In genomic region chrX:153765138-153766079, GRCh38 we compare ENCODE assay signal across 9 cellular contexts. TPM values are rescaled to one million over a fixed set of nuclear protein-coding genes. Genes with fewer than 3 reads are reported as not detected.
DNase-seq lines count a peak whose midpoint lies in the region; ATAC-seq, FAIRE-seq and TF ChIP-seq lines count a peak whose summit lies in the region.
"Had no signal": no experiment of that assay in that cellular context is flagged by ENCODE, and none has a peak within 500 bp of the region (broad histone marks: within the 10 kb centered on the region; RNA-seq: fewer than 3 reads in every experiment).

No MANE protein-coding gene starts in this region.

- intact Hi-C loops in OCI-LY7 (cut with micrococcal nuclease; ENCODE audit: unreplicated experiment), result loop anchor here (10.0 kb wide), 2 partner anchors 69 to 81 kb away; partner anchors contain the start of genes PDZD4 and SLC6A8

- H3K9ac ChIP-seq in SK-N-MC (ENCODE audit: insufficient read length), result no peak overlapping the region
- H3K9ac ChIP-seq in rectal smooth muscle tissue (ENCODE audit: low read length), result no peak overlapping the region

- H3K4me1 ChIP-seq in rectal smooth muscle tissue (ENCODE audit: control insufficient read depth, insufficient read depth, low read length), result peaks cover 4% of the 10 kb centered on the region
- H3K4me1 ChIP-seq in OCI-LY7 (ENCODE audit: insufficient read depth, low read length, poor library complexity, severe bottlenecking), result peaks cover 6% of the 10 kb centered on the region

- no TSS peak for BruUV-seq in OCI-LY7 (replicated peaks; lab: Mats Ljungman, UMichigan)

- H3K9me2 ChIP-seq in OCI-LY7 (ENCODE audit: insufficient read depth, low read length), result no peaks in the 10 kb centered on the region

- no peaks in the 10 kb centered on the region for H3K27me3 ChIP-seq in rectal smooth muscle tissue (ENCODE audit: control insufficient read depth, insufficient read depth, low read length)

- H3K4me2 ChIP-seq in OCI-LY7 (ENCODE audit: low read length), result no peak overlapping the region

- TF ChIP-seq CTCF in fibroblast of villous mesenchyme (IDR thresholded peaks at IDR 0.05; ENCODE audit: insufficient read depth, low read depth, low read length) (no peak), D721Med (IDR thresholded peaks at IDR 0.05; ENCODE audit: insufficient read depth, missing control alignments) (no peak), OCI-LY7 (conservative IDR thresholded peaks at IDR 0.05; ENCODE audit: low read length) (no peak)

- FAIRE-seq in D721Med (lab: Jason Lieb, UNC), result no peak

- no peaks in the 10 kb centered on the region for H3K36me3 ChIP-seq in SK-N-MC (ENCODE audit: insufficient read depth, low read length)
- H3K36me3 ChIP-seq in rectal smooth muscle tissue (ENCODE audit: control insufficient read depth, insufficient read depth, low read length), result no peaks in the 10 kb centered on the region
- no peaks in the 10 kb centered on the region for H3K36me3 ChIP-seq in OCI-LY7 (ENCODE audit: insufficient read depth, low read length)

- ATAC-seq in GM21723 (IDR thresholded peaks at IDR 0.05; ENCODE audit: unreplicated experiment), result no peak

- H3K4me3 ChIP-seq in SK-N-MC (0 out of 2 replicates have a peak overlapping the region, but pooled peaks have one; percentile 12), fibroblast of villous mesenchyme (ENCODE audit: low read depth, low read length) (peak overlapping the region; percentile 52), rectal smooth muscle tissue (ENCODE audit: low read length) (peak overlapping the region; percentile 46), OCI-LY7 (ENCODE audit: low read depth, low read length, poor library complexity, severe bottlenecking) (no peak overlapping the region)

- H3K9me3 ChIP-seq in SK-N-MC (ENCODE audit: low read depth, low read length) (no peaks in the 10 kb centered on the region), OCI-LY7 (ENCODE audit: low read length) (no peaks in the 10 kb centered on the region)

- no peak overlapping the region for H2AFZ ChIP-seq in OCI-LY7 (ENCODE audit: low read length)

- no peaks in the 10 kb centered on the region for H3K79me2 ChIP-seq in OCI-LY7 (ENCODE audit: insufficient read depth, low read depth, low read length)

- POLR2A ChIA-PET in OCI-LY7 (lab: Charles Lee), result interaction anchor here (0.9 kb wide), 1 partner anchor 146 kb away, joined by 4 read pairs; no protein-coding TSS in a partner anchor

- H3K27ac ChIP-seq in SK-N-MC (no peak overlapping the region), rectal smooth muscle tissue (ENCODE audit: low read depth, low read length) (peak overlapping the region; percentile 79), OCI-LY7 (ENCODE audit: low read depth, low read length, poor library complexity, severe bottlenecking) (no peak overlapping the region)

- H4K20me1 ChIP-seq in OCI-LY7 (ENCODE audit: insufficient read depth, low read length), result no peaks in the 10 kb centered on the region

- DNase-seq in ELF-1 (ENCODE audit: low read depth, low spot score) (peak; percentile 56), SK-N-MC (ENCODE audit: low read depth, low spot score) (no peak), fibroblast of villous mesenchyme (ENCODE audit: low read depth) (peak; percentile 23), D721Med (ENCODE audit: insufficient read length, low spot score) (no peak), OCI-LY7 (ENCODE audit: low spot score) (no peak)
- no peak for DNase-seq in activated CD4-positive, alpha-beta T cell treated with anti-CD3 and anti-CD28 coated beads for 4 hours
- DNase-seq: NCI-H1694 treated with DMSO at 0.1 percent for 48 hours had no signal

- CTCF ChIA-PET in OCI-LY7 (lab: Charles Lee; ENCODE audit: unreplicated experiment), result no interaction called here

RNA-seq across cellular contexts. Expression of gene PLXNB3, which starts 1.4 kb away (rescaled TPM):
- 3.0 and 3.5 TPM in 2 replicates for total RNA-seq in fibroblast of villous mesenchyme
- total RNA-seq in OCI-LY7 (2014; rRNA removed; shearing (Covaris generic)), result not detected in 2 replicates
- not detected in 2 replicates for total RNA-seq in OCI-LY7 (2022)

RNA-seq across cellular contexts. Expression of gene SRPK3, which starts 15.4 kb away (rescaled TPM):
- total RNA-seq in fibroblast of villous mesenchyme (0.86 and 0.97 TPM in 2 replicates), OCI-LY7 (2022) (not detected in 2 replicates)
- total RNA-seq in OCI-LY7 (2014; rRNA removed; shearing (Covaris generic)), result not detected in 2 replicates

RNA-seq across cellular contexts. Expression of gene IDH3G, which starts 28.8 kb away (rescaled TPM):
- total RNA-seq in fibroblast of villous mesenchyme (37.4 and 40.2 TPM in 2 replicates), OCI-LY7 (2022) (47.5 and 51.8 TPM in 2 replicates)
- 52.5 and 53.2 TPM in 2 replicates for total RNA-seq in OCI-LY7 (2014; rRNA removed; shearing (Covaris generic))

RNA-seq across cellular contexts. Expression of gene SSR4, which starts 29.1 kb away (rescaled TPM):
- total RNA-seq in fibroblast of villous mesenchyme (122 and 133 TPM in 2 replicates), OCI-LY7 (2022) (156 and 186 TPM in 2 replicates)
- total RNA-seq in OCI-LY7 (2014; rRNA removed; shearing (Covaris generic)), result 121 and 165 TPM in 2 replicates

RNA-seq across cellular contexts. Expression of gene ABCD1, which starts 40.8 kb away (rescaled TPM):
- total RNA-seq in fibroblast of villous mesenchyme (15.5 and 19.3 TPM in 2 replicates), OCI-LY7 (2022) (8.8 TPM in 2 replicates)
- 2.7 and 6.9 TPM in 2 replicates for total RNA-seq in OCI-LY7 (2014; rRNA removed; shearing (Covaris generic))

Comparison
In these comparisons a context has a peak if more than half of its experiments do, and no peak if none do; other contexts are left out.
1. DNase-seq: peak in ELF-1 (single experiment) and fibroblast of villous mesenchyme (single experiment); none in SK-N-MC (single experiment), D721Med (single experiment), OCI-LY7 (single experiment) and activated CD4-positive, alpha-beta T cell treated with anti-CD3 and anti-CD28 coated beads for 4 hours (0 of 2).